20 cellular contexts compared by ENCODE assay signal in genomic region chr2:99852376-99852934, GRCh38.
"Had no signal": no experiment of that assay in that cellular context is flagged by ENCODE, and none has a peak within 500 bp of the region (broad histone marks: within the 10 kb centered on the region; RNA-seq: fewer than 3 reads in every experiment).

No MANE protein-coding gene starts in this region.

- H3K9me3 ChIP-seq: transverse colon had no signal

- DNase-seq: activated CD4-positive, alpha-beta memory T cell treated with anti-CD3 and anti-CD28 coated beads for 36 hours; activated CD4-positive, alpha-beta T cell treated with anti-CD3 and anti-CD28 coated beads for 48 hours; activated naive CD4-positive, alpha-beta T cell treated with Interleukin-2 at 50 U/mL for 16 hours; activated naive CD8-positive, alpha-beta T cell treated with anti-CD3 and anti-CD28 coated beads, Interleukin-2, amount 10 ng/mL, durations not matched to agents 7 days and 5 days; activated T-cell treated with anti-CD3 and anti-CD28 coated beads, Interleukin-2, amount 50 U/mL, for 48 hours; amniotic stem cell; effector CD4-positive, alpha-beta T cell; kidney; left ventricle myocardium inferior; nephron progenitor cell; stimulated activated CD4-positive, alpha-beta T cell treated with anti-CD3 and anti-CD28 coated beads, Interleukin-15, amount 100 ng/mL, for 24 hours; T1000; transverse colon had no signal

- H3K27ac ChIP-seq: cardiac muscle cell, left ventricle myocardium inferior, parathyroid adenoma, transverse colon had no signal

- H3K27ac Mint-ChIP-seq: activated CD4-positive, alpha-beta memory T cell treated with anti-CD3 and anti-CD28 coated beads for 36 hours; activated naive CD8-positive, alpha-beta T cell treated with anti-CD3 and anti-CD28 coated beads, Interleukin-2, amount 10 ng/mL, durations not matched to agents 7 days and 5 days; dendritic cell treated with granulocyte-macrophage colony-stimulating factor and Interleukin-4, amounts not matched to agents 40 ng/mL and 50 ng/mL, for 4 days; nephron progenitor cell; stimulated activated memory B cell treated with anti-CD40 and anti-IgM and Interleukin-4, amounts not matched to agents 10 μg/mL and 1 μg/mL and 100 μg/mL, for 72 hours; T-helper 1 cell treated with Interleukin-12 subunit alpha and Interleukin-12 subunit beta and Interleukin-4 antibody, amounts not matched to agents 30 μg/mL and 1 μg/mL, for 36 hours had no signal

- H3K27me3 ChIP-seq: cardiac muscle cell, transverse colon had no signal

- H3K9ac ChIP-seq: parathyroid adenoma had no signal

- H3K36me3 ChIP-seq: cardiac muscle cell, left ventricle myocardium inferior, transverse colon had no signal

- H2AFZ ChIP-seq: parathyroid adenoma had no signal

- H3K4me2 ChIP-seq: smooth muscle cell had no signal

- H3K4me1 Mint-ChIP-seq: activated naive CD8-positive, alpha-beta T cell treated with anti-CD3 and anti-CD28 coated beads, Interleukin-2, amount 10 ng/mL, durations not matched to agents 7 days and 5 days; stimulated activated memory B cell treated with anti-CD40 and anti-IgM and Interleukin-4, amounts not matched to agents 10 μg/mL and 1 μg/mL and 100 μg/mL, for 72 hours had no signal

- H3K4me3 Mint-ChIP-seq: activated CD4-positive, alpha-beta memory T cell treated with anti-CD3 and anti-CD28 coated beads for 36 hours; activated naive CD8-positive, alpha-beta T cell treated with anti-CD3 and anti-CD28 coated beads, Interleukin-2, amount 10 ng/mL, durations not matched to agents 7 days and 5 days; dendritic cell treated with granulocyte-macrophage colony-stimulating factor and Interleukin-4, amounts not matched to agents 40 ng/mL and 50 ng/mL, for 4 days; nephron progenitor cell; stimulated activated memory B cell treated with anti-CD40 and anti-IgM and Interleukin-4, amounts not matched to agents 10 μg/mL and 1 μg/mL and 100 μg/mL, for 72 hours; T-helper 1 cell treated with Interleukin-12 subunit alpha and Interleukin-12 subunit beta and Interleukin-4 antibody, amounts not matched to agents 30 μg/mL and 1 μg/mL, for 36 hours had no signal

- H3K9me3 Mint-ChIP-seq: activated CD4-positive, alpha-beta memory T cell treated with anti-CD3 and anti-CD28 coated beads for 36 hours; activated naive CD8-positive, alpha-beta T cell treated with anti-CD3 and anti-CD28 coated beads, Interleukin-2, amount 10 ng/mL, durations not matched to agents 7 days and 5 days; dendritic cell treated with granulocyte-macrophage colony-stimulating factor and Interleukin-4, amounts not matched to agents 40 ng/mL and 50 ng/mL, for 4 days; stimulated activated memory B cell treated with anti-CD40 and anti-IgM and Interleukin-4, amounts not matched to agents 10 μg/mL and 1 μg/mL and 100 μg/mL, for 72 hours; T-helper 1 cell treated with Interleukin-12 subunit alpha and Interleukin-12 subunit beta and Interleukin-4 antibody, amounts not matched to agents 30 μg/mL and 1 μg/mL, for 36 hours had no signal

- H3K4me1 ChIP-seq: parathyroid adenoma, transverse colon had no signal

- H3K4me3 ChIP-seq: cardiac muscle cell, left ventricle myocardium inferior, smooth muscle cell, transverse colon had no signal

- ATAC-seq: sciatic nerve; stimulated activated memory B cell treated with anti-CD40 and anti-IgM and Interleukin-4, amounts not matched to agents 10 μg/mL and 1 μg/mL and 100 μg/mL, for 72 hours had no signal

- H3K36me3 Mint-ChIP-seq: activated CD4-positive, alpha-beta memory T cell treated with anti-CD3 and anti-CD28 coated beads for 36 hours; activated naive CD8-positive, alpha-beta T cell treated with anti-CD3 and anti-CD28 coated beads, Interleukin-2, amount 10 ng/mL, durations not matched to agents 7 days and 5 days had no signal

- H3K27me3 Mint-ChIP-seq: activated naive CD8-positive, alpha-beta T cell treated with anti-CD3 and anti-CD28 coated beads, Interleukin-2, amount 10 ng/mL, durations not matched to agents 7 days and 5 days; dendritic cell treated with granulocyte-macrophage colony-stimulating factor and Interleukin-4, amounts not matched to agents 40 ng/mL and 50 ng/mL, for 4 days; stimulated activated memory B cell treated with anti-CD40 and anti-IgM and Interleukin-4, amounts not matched to agents 10 μg/mL and 1 μg/mL and 100 μg/mL, for 72 hours had no signal
